ENCODE assay signal across 25 cellular contexts in the genomic region with DNA sequence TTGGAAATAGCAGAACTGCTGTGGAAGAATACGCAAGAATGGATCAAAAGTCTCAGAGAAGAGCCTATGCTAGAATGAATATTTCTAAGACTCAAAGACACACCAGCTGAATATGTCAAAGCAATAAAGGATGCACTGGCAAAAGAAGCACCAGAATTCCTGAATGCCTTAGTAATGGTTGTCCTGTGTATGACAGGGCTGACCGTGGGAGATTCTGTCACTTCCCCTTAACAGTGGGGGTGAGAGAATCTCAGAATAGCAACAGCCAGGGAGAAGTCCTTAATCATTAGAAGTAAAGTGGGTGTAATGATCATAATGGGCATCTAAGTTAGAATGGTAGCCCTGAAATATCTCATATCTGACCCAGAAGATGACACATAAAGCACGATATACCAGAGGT. TPM values are rescaled to one million over a fixed set of nuclear protein-coding genes. Genes with fewer than 3 reads are reported as not detected.
A peak's percentile ranks its signal among the peaks of the same experiment; 100 is the strongest.
DNase-seq lines count a peak whose midpoint lies in the region; ATAC-seq and TF ChIP-seq lines count a peak whose summit lies in the region.
"Had no signal": no experiment of that assay in that cellular context is flagged by ENCODE, and none has a peak within 500 bp of the region (broad histone marks: within the 10 kb centered on the region; RNA-seq: fewer than 3 reads in every experiment).

No MANE protein-coding gene starts in this region.

- no peak overlapping the region for H2BK5ac ChIP-seq in mesendoderm (ENCODE audit: low read length)

- no peak overlapping the region for H3K56ac ChIP-seq in mesendoderm (ENCODE audit: low read length)

- TF ChIP-seq CTCF in brain microvascular endothelial cell (IDR thresholded peaks at IDR 0.05; ENCODE audit: low read depth, low read length, missing control alignments): no peak

- in situ Hi-C loops in brain microvascular endothelial cell (cut with HindIII; ENCODE audit: low pct_ligation_motif_present, low sequenced_read_pairs): no loop called here

- H4K5ac ChIP-seq in mesendoderm (ENCODE audit: low read length): no peak overlapping the region

- no peak overlapping the region for H3K9ac ChIP-seq in mesendoderm (ENCODE audit: low read length)
- H3K9ac ChIP-seq: parathyroid adenoma had no signal

- no peak overlapping the region for H2BK120ac ChIP-seq in mesendoderm (ENCODE audit: low read depth, low read length)

- no peaks in the 10 kb centered on the region for H3K79me1 ChIP-seq in mesendoderm (ENCODE audit: low read length)

- H3K27ac ChIP-seq in brain microvascular endothelial cell: peak overlapping the region; percentile 37
- H3K27ac ChIP-seq in mesendoderm (ENCODE audit: low read depth, low read length): no peak overlapping the region
- H3K27ac ChIP-seq: body of pancreas, parathyroid adenoma had no signal

- no peak overlapping the region for H3K4ac ChIP-seq in mesendoderm (ENCODE audit: low read depth, low read length)

- peaks cover 2% of the 10 kb centered on the region for H3K4me1 ChIP-seq in mesendoderm (ENCODE audit: control insufficient read depth, low read depth, low read length)
- H3K4me1 ChIP-seq: body of pancreas, parathyroid adenoma had no signal

- no peaks in the 10 kb centered on the region for H3K79me2 ChIP-seq in mesendoderm (ENCODE audit: control insufficient read depth, insufficient read depth, low read length)
- H3K79me2 ChIP-seq: parathyroid adenoma had no signal

- H3K36me3 ChIP-seq in brain microvascular endothelial cell (replicated peaks): no peaks in the 10 kb centered on the region
- H3K36me3 ChIP-seq in mesendoderm (ENCODE audit: control insufficient read depth, insufficient read depth, low read length): no peaks in the 10 kb centered on the region

- H3K18ac ChIP-seq in mesendoderm (ENCODE audit: low read length): no peak overlapping the region

- WGBS in mesendoderm (ENCODE audit: extremely low coverage, insufficient coverage, low lambda C conversion rate): no CpG with 5 or more reads among the region's 3 CpGs

- DNase-seq in AG20443 (ENCODE audit: low spot score) (peak; percentile 44), HCEC 1CT (peak; percentile 56), brain microvascular endothelial cell (peak; percentile 74), mesendoderm (peak; percentile 72), SW480 (ENCODE audit: low spot score) (no peak), AG08396 (ENCODE audit: low spot score) (no peak)
- DNase-seq: activated CD4-positive, alpha-beta memory T cell treated with anti-CD3 and anti-CD28 coated beads for 36 hours; activated CD4-positive, CD25-positive, alpha-beta regulatory T cell; activated effector memory CD4-positive, alpha-beta T cell treated with anti-CD3 and anti-CD28 coated beads, Interleukin-2, amount 50 U/mL, for 16 hours; activated T-cell treated with anti-CD3 and anti-CD28 coated beads for 4 hours; body of pancreas; CD4-positive, alpha-beta T cell; effector memory CD4-positive, alpha-beta T cell; GF-D8; left cardiac atrium; NCI-H1417 treated with DMSO at 0.1 percent for 48 hours; NCI-H524; RPMI8226; substantia nigra; T-helper 9 cell had no signal

- H3K27me3 ChIP-seq in brain microvascular endothelial cell (replicated peaks): no peaks in the 10 kb centered on the region
- H3K27me3 ChIP-seq in mesendoderm (ENCODE audit: insufficient read depth, low read length, poor library complexity): no peaks in the 10 kb centered on the region
- H3K27me3 ChIP-seq: body of pancreas had no signal

- H2BK15ac ChIP-seq in mesendoderm (replicated peaks; ENCODE audit: low read depth): peak overlapping the region; percentile 74

- no peak overlapping the region for H3K4me2 ChIP-seq in mesendoderm (ENCODE audit: low read length)

- H3K4me3 ChIP-seq in brain microvascular endothelial cell (ENCODE audit: low read depth, low read length) (no peak overlapping the region), mesendoderm (ENCODE audit: low read length) (no peak overlapping the region)
- H3K4me3 ChIP-seq: body of pancreas, GM12878 had no signal

- no peak overlapping the region for H4K8ac ChIP-seq in mesendoderm (ENCODE audit: low read depth, low read length)

- ATAC-seq in GM21360 (IDR thresholded peaks at IDR 0.05; ENCODE audit: unreplicated experiment): no peak
- ATAC-seq: body of pancreas, esophagus mucosa, GM12878, sciatic nerve had no signal

- H2AK5ac ChIP-seq in mesendoderm (ENCODE audit: low read length): no peak overlapping the region

- H3K23ac ChIP-seq in mesendoderm (ENCODE audit: low read length): no peak overlapping the region

RNA-seq across cellular contexts. Expression of gene PRR16, which starts 14.6 kb away (rescaled TPM):
- polyA plus RNA-seq in mesendoderm (2013, experiment 1 of 2): 0.86 TPM
- polyA plus RNA-seq in mesendoderm (2013, experiment 2 of 2): 0.78 TPM
- polyA plus RNA-seq: GM12878 had no signal

Comparison
In these comparisons a context has a peak if more than half of its experiments do, and no peak if none do; other contexts are left out.
1. DNase-seq: peak in AG20443 (single experiment), HCEC 1CT (single experiment), brain microvascular endothelial cell (single experiment) and mesendoderm (single experiment); none in SW480 (single experiment) and AG08396 (single experiment).